In genomic region chr20:49593441-49594142, GRCh38 we compare ENCODE assay signal across 9 cellular contexts. TPM values are rescaled to one million over a fixed set of nuclear protein-coding genes. Genes with fewer than 3 reads are reported as not detected.
DNase-seq lines count a peak whose midpoint lies in the region; ATAC-seq and TF ChIP-seq lines count a peak whose summit lies in the region.
"Had no signal": no experiment of that assay in that cellular context is flagged by ENCODE, and none has a peak within 500 bp of the region (broad histone marks: within the 10 kb centered on the region; RNA-seq: fewer than 3 reads in every experiment).

No MANE protein-coding gene starts in this region.

- ATAC-seq in lower lobe of right lung: no peak
- no peak for ATAC-seq in GM19452 (IDR thresholded peaks at IDR 0.05; ENCODE audit: unreplicated experiment)

- H3K36me3 ChIP-seq in lower lobe of right lung (no peaks in the 10 kb centered on the region), testis (ENCODE audit: low read depth, missing control alignments) (no peaks in the 10 kb centered on the region)

- no peak for TF ChIP-seq POLR2A in testis (IDR thresholded peaks at IDR 0.05)

- WGBS in testis, 2 donors: 90 to 94% methylated on average over 12 to 15 of the region's 15 CpGs

- intact Hi-C loops in lower lobe of right lung (cut with DNase I) (no loop called here), testis (cut with DNase I; ENCODE audit: low total_unique reads) (no loop called here)

- no peak for TF ChIP-seq CTCF in lower lobe of right lung (IDR thresholded peaks at IDR 0.05)
- TF ChIP-seq CTCF in testis (IDR thresholded peaks at IDR 0.05): no peak
- TF ChIP-seq CTCF in progenitor cell of endocrine pancreas (IDR thresholded peaks at IDR 0.05; ENCODE audit: unreplicated experiment): no peak

- H3K27ac Mint-ChIP-seq in activated naive CD4-positive, alpha-beta T cell treated with anti-CD3 and anti-CD28 coated beads, Interleukin-2, amount 10 ng/mL, durations not matched to agents 7 days and 5 days: peak overlapping the region; percentile 98
- H3K27ac Mint-ChIP-seq in progenitor cell of endocrine pancreas: no peak overlapping the region

- peaks cover 8% of the 10 kb centered on the region for H3K27me3 Mint-ChIP-seq in activated naive CD4-positive, alpha-beta T cell treated with anti-CD3 and anti-CD28 coated beads, Interleukin-2, amount 10 ng/mL, durations not matched to agents 7 days and 5 days
- peaks cover 15% of the 10 kb centered on the region for H3K27me3 Mint-ChIP-seq in progenitor cell of endocrine pancreas

- peaks cover 29% of the 10 kb centered on the region for H3K9me3 Mint-ChIP-seq in activated naive CD4-positive, alpha-beta T cell treated with anti-CD3 and anti-CD28 coated beads, Interleukin-2, amount 10 ng/mL, durations not matched to agents 7 days and 5 days
- no peaks in the 10 kb centered on the region for H3K9me3 Mint-ChIP-seq in progenitor cell of endocrine pancreas (ENCODE audit: low read depth)

- H3K27ac ChIP-seq in lower lobe of right lung: peak overlapping the region; percentile 50
- H3K27ac ChIP-seq in testis: peak overlapping the region; percentile 48 to 71

- DNase-seq in activated CD4-positive, alpha-beta T cell treated with anti-CD3 and anti-CD28 coated beads for 48 hours: peak; percentile 70
- no peak for DNase-seq in activated CD4-positive, alpha-beta T cell treated with anti-CD3 and anti-CD28 coated beads for 1 hour
- peak; percentile 30 for DNase-seq in activated naive CD4-positive, alpha-beta T cell treated with anti-CD3 and anti-CD28 coated beads, Interleukin-2, amount 10 ng/mL, durations not matched to agents 7 days and 5 days
- DNase-seq in lower lobe of right lung: no peak
- DNase-seq in testis: no peak
- DNase-seq in NCI-H187 (lab: John Stamatoyannopoulos, UW): no peak
- no peak for DNase-seq in progenitor cell of endocrine pancreas (ENCODE audit: low spot score, unreplicated experiment)
- DNase-seq: NCI-H1436 had no signal

- H3K4me1 Mint-ChIP-seq in activated naive CD4-positive, alpha-beta T cell treated with anti-CD3 and anti-CD28 coated beads, Interleukin-2, amount 10 ng/mL, durations not matched to agents 7 days and 5 days: peaks cover 90% of the 10 kb centered on the region
- peaks cover 13% of the 10 kb centered on the region for H3K4me1 Mint-ChIP-seq in progenitor cell of endocrine pancreas (ENCODE audit: low read depth)

- H3K36me3 Mint-ChIP-seq in activated naive CD4-positive, alpha-beta T cell treated with anti-CD3 and anti-CD28 coated beads, Interleukin-2, amount 10 ng/mL, durations not matched to agents 7 days and 5 days: peaks cover 60% of the 10 kb centered on the region
- no peaks in the 10 kb centered on the region for H3K36me3 Mint-ChIP-seq in progenitor cell of endocrine pancreas (ENCODE audit: insufficient read depth)

- peak overlapping the region; percentile 76 for H3K4me3 Mint-ChIP-seq in activated naive CD4-positive, alpha-beta T cell treated with anti-CD3 and anti-CD28 coated beads, Interleukin-2, amount 10 ng/mL, durations not matched to agents 7 days and 5 days
- H3K4me3 Mint-ChIP-seq in progenitor cell of endocrine pancreas (ENCODE audit: low read depth): no peak overlapping the region

- H3K4me1 ChIP-seq in lower lobe of right lung (peaks cover 39% of the 10 kb centered on the region), testis (peaks cover 7% of the 10 kb centered on the region)

- H3K27me3 ChIP-seq in lower lobe of right lung (ENCODE audit: low read depth) (no peaks in the 10 kb centered on the region), testis (no peaks in the 10 kb centered on the region)

- H3K9me3 ChIP-seq in lower lobe of right lung (no peaks in the 10 kb centered on the region), testis (no peaks in the 10 kb centered on the region)

- H3K4me3 ChIP-seq in lower lobe of right lung: no peak overlapping the region
- H3K4me3 ChIP-seq in testis: no peak overlapping the region

- CTCF ChIA-PET in activated naive CD4-positive, alpha-beta T cell treated with anti-CD3 and anti-CD28 coated beads, Interleukin-2, amount 10 ng/mL, durations not matched to agents 7 days and 5 days (lab: Charles Lee): interaction anchor here (0.7 to 8.2 kb wide), 7 partner anchors 10 to 478 kb away, joined by 3 to 60 read pairs (median 4); no protein-coding TSS in a partner anchor

RNA-seq across cellular contexts. Expression of gene PTGIS, which starts 25.7 kb away (rescaled TPM):
- total RNA-seq in lower lobe of right lung: 41.2 TPM
- 10 to 100 TPM; 12.2 to 13.0 TPM for total RNA-seq in testis
- polyA plus RNA-seq in testis (ENCODE audit: insufficient read depth, low read depth, low replicate concordance): 30.3 TPM
- 18.4 and 19.3 TPM in 2 replicates for total RNA-seq in progenitor cell of endocrine pancreas

Comparison
In these comparisons a context has a peak if more than half of its experiments do, and no peak if none do; other contexts are left out.
1. DNase-seq: peak in activated CD4-positive, alpha-beta T cell treated with anti-CD3 and anti-CD28 coated beads for 48 hours (single experiment) and activated naive CD4-positive, alpha-beta T cell treated with anti-CD3 and anti-CD28 coated beads, Interleukin-2, amount 10 ng/mL, durations not matched to agents 7 days and 5 days (single experiment); none in activated CD4-positive, alpha-beta T cell treated with anti-CD3 and anti-CD28 coated beads for 1 hour (single experiment), lower lobe of right lung (single experiment), testis (single experiment), NCI-H187 (0 of 2) and progenitor cell of endocrine pancreas (single experiment).